In genomic region chr4:879730-880079, GRCh38 we compare ENCODE assay signal across 13 cellular contexts. TPM values are rescaled to one million over a fixed set of nuclear protein-coding genes. Genes with fewer than 3 reads are reported as not detected.
DNase-seq lines count a peak whose midpoint lies in the region; ATAC-seq and TF ChIP-seq lines count a peak whose summit lies in the region.
"Had no signal": no experiment of that assay in that cellular context is flagged by ENCODE, and none has a peak within 500 bp of the region (broad histone marks: within the 10 kb centered on the region; RNA-seq: fewer than 3 reads in every experiment).

No MANE protein-coding gene starts in this region.

- TF ChIP-seq CTCF in CD14-positive monocyte (IDR thresholded peaks at IDR 0.05) (no peak), coronary artery (IDR thresholded peaks at IDR 0.05) (no peak)

- in situ Hi-C loops in KBM-7 (cut with MboI; ENCODE audit: low pct_unique_long_range_greater_than_20kb, low sequenced_read_pairs), result no loop called here

- no peaks in the 10 kb centered on the region for H3K9me3 Mint-ChIP-seq in CD14-positive monocyte
- H3K9me3 Mint-ChIP-seq in activated naive CD4-positive, alpha-beta T cell treated with anti-CD3 and anti-CD28 coated beads, Interleukin-2, amount 10 ng/mL, durations not matched to agents 7 days and 5 days, result no peaks in the 10 kb centered on the region

- H3K4me3 ChIP-seq in coronary artery, result no peak overlapping the region
- H3K4me3 ChIP-seq: pancreas, upper lobe of right lung had no signal

- H3K27me3 Mint-ChIP-seq in CD14-positive monocyte (ENCODE audit: low read depth in 3 of 3), result no peaks in the 10 kb centered on the region
- no peaks in the 10 kb centered on the region for H3K27me3 Mint-ChIP-seq in activated naive CD4-positive, alpha-beta T cell treated with anti-CD3 and anti-CD28 coated beads, Interleukin-2, amount 10 ng/mL, durations not matched to agents 7 days and 5 days

- no peaks in the 10 kb centered on the region for H3K4me1 Mint-ChIP-seq in CD14-positive monocyte
- peaks cover 32% of the 10 kb centered on the region for H3K4me1 Mint-ChIP-seq in activated naive CD4-positive, alpha-beta T cell treated with anti-CD3 and anti-CD28 coated beads, Interleukin-2, amount 10 ng/mL, durations not matched to agents 7 days and 5 days

- intact Hi-C loops in CD14-positive monocyte (cut with micrococcal nuclease), result no loop called here
- intact Hi-C loops in cardiac septum (cut with DNase I), result no loop called here

- DNase-seq in CD14-positive monocyte (ENCODE audit: low spot score) (no peak), coronary artery (ENCODE audit: low spot score) (no peak), KBM-7 (no peak), cardiac septum (ENCODE audit: low spot score) (no peak)
- peak; percentile 49 to 67 for DNase-seq in activated CD4-positive, alpha-beta T cell treated with anti-CD3 and anti-CD28 coated beads for 24 hours (ENCODE audit: low read depth in 2 of 2)
- peak; percentile 64 for DNase-seq in activated naive CD4-positive, alpha-beta T cell treated with anti-CD3 and anti-CD28 coated beads, Interleukin-2, amount 10 ng/mL, durations not matched to agents 7 days and 5 days
- peak; percentile 64 to 68 (median 67) for DNase-seq in stimulated activated CD4-positive, alpha-beta T cell treated with anti-CD3 and anti-CD28 coated beads, Interleukin-12 subunit alpha, Interleukin-12 subunit beta, amount 100 ng/mL, for 48 hours (ENCODE audit: low read depth in 2 of 3, low spot score in 1 of 3)
- DNase-seq: effector CD8-positive, alpha-beta T cell; GF-D8; NCI-H1048; upper lobe of right lung had no signal

- ATAC-seq in HG02981 (IDR thresholded peaks at IDR 0.05; ENCODE audit: unreplicated experiment), result no peak
- ATAC-seq: pancreas, upper lobe of right lung had no signal

- no peak overlapping the region for H3K4me3 Mint-ChIP-seq in CD14-positive monocyte
- peak overlapping the region; percentile 60 for H3K4me3 Mint-ChIP-seq in activated naive CD4-positive, alpha-beta T cell treated with anti-CD3 and anti-CD28 coated beads, Interleukin-2, amount 10 ng/mL, durations not matched to agents 7 days and 5 days

- peaks cover 85 to 97% of the 10 kb centered on the region in 2 donors for H3K36me3 Mint-ChIP-seq in CD14-positive monocyte
- peaks cover 50% of the 10 kb centered on the region for H3K36me3 Mint-ChIP-seq in activated naive CD4-positive, alpha-beta T cell treated with anti-CD3 and anti-CD28 coated beads, Interleukin-2, amount 10 ng/mL, durations not matched to agents 7 days and 5 days

- H3K27ac Mint-ChIP-seq in CD14-positive monocyte, result peak overlapping the region in 5 of 7 donors; percentile 48 to 74 (median 55)
- peak overlapping the region; percentile 98 for H3K27ac Mint-ChIP-seq in activated naive CD4-positive, alpha-beta T cell treated with anti-CD3 and anti-CD28 coated beads, Interleukin-2, amount 10 ng/mL, durations not matched to agents 7 days and 5 days

- H3K27ac ChIP-seq in coronary artery, result no peak overlapping the region
- H3K27ac ChIP-seq: pancreas, upper lobe of right lung had no signal

- CTCF ChIA-PET in activated naive CD4-positive, alpha-beta T cell treated with anti-CD3 and anti-CD28 coated beads, Interleukin-2, amount 10 ng/mL, durations not matched to agents 7 days and 5 days (lab: Charles Lee), result interaction anchor here (1.6 to 1.8 kb wide), 2 partner anchors 11 to 137 kb away, joined by 6 to 7 read pairs; no protein-coding TSS in a partner anchor

RNA-seq across cellular contexts. Expression of gene GAK, which starts 52.4 kb away (rescaled TPM):
- polyA plus RNA-seq in CD14-positive monocyte, result 10 to 100 TPM; 40.3 to 54.9 TPM
- total RNA-seq in cardiac septum, result 36.1 TPM

RNA-seq across cellular contexts. Expression of gene TMEM175, which starts 52.6 kb away (rescaled TPM):
- polyA plus RNA-seq in CD14-positive monocyte, result 10 to 100 TPM; 18.9 to 20.7 TPM
- total RNA-seq in cardiac septum, result 22.7 TPM

RNA-seq across cellular contexts. Expression of gene CPLX1, which starts 53.8 kb away (rescaled TPM):
- not detected for polyA plus RNA-seq in CD14-positive monocyte
- total RNA-seq in cardiac septum, result 9.4 TPM

Comparison
In these comparisons a context has a peak if more than half of its experiments do, and no peak if none do; other contexts are left out.
1. DNase-seq: peak in activated CD4-positive, alpha-beta T cell treated with anti-CD3 and anti-CD28 coated beads for 24 hours (2 of 2), activated naive CD4-positive, alpha-beta T cell treated with anti-CD3 and anti-CD28 coated beads, Interleukin-2, amount 10 ng/mL, durations not matched to agents 7 days and 5 days (single experiment) and stimulated activated CD4-positive, alpha-beta T cell treated with anti-CD3 and anti-CD28 coated beads, Interleukin-12 subunit alpha, Interleukin-12 subunit beta, amount 100 ng/mL, for 48 hours (3 of 3); none in CD14-positive monocyte (single experiment), coronary artery (single experiment), KBM-7 (single experiment) and cardiac septum (single experiment).